ENCODE assay signal across 1 cellular context in genomic region chr4:147761218-147761883, GRCh38.
TF ChIP-seq lines count a peak whose summit lies in the region.

No MANE protein-coding gene starts in this region.

TF ChIP-seq in WTC11, 78 proteins besides CTCF, POLR2A, EP300 and RAD21 (continued from another document):
- TF ChIP-seq ATF1 (CRISPR knock-in tag; IDR thresholded peaks at IDR 0.05), result no peak
